20 cellular contexts compared by ENCODE assay signal in genomic region chr16:70726869-70727494, GRCh38. TPM values are rescaled to one million over a fixed set of nuclear protein-coding genes. Genes with fewer than 3 reads are reported as not detected.
DNase-seq lines count a peak whose midpoint lies in the region; ATAC-seq, FAIRE-seq and TF ChIP-seq lines count a peak whose summit lies in the region.
"Had no signal": no experiment of that assay in that cellular context is flagged by ENCODE, and none has a peak within 500 bp of the region (broad histone marks: within the 10 kb centered on the region; RNA-seq: fewer than 3 reads in every experiment).

No MANE protein-coding gene starts in this region.

- in situ Hi-C loops in HepG2 (cut with HindIII; ENCODE audit: extremely low pct_ligation_motif_present, low pct_unique_long_range_greater_than_20kb): loop anchor here (5.0 kb wide), 1 partner anchor 40 kb away; the partner anchor contains the start of gene MTSS2

- H3K36me3 Mint-ChIP-seq in endodermal cell (ENCODE audit: low read depth): peaks cover 23% of the 10 kb centered on the region
- peaks cover 4% of the 10 kb centered on the region for H3K36me3 Mint-ChIP-seq in WTC11

- H3K36me3 ChIP-seq in endodermal cell (ENCODE audit: control insufficient read depth, insufficient read depth, low read length) (no peaks in the 10 kb centered on the region), HepG2 (replicated peaks in 1 of 2; ENCODE audit: control insufficient read depth in 1 of 2, insufficient read depth in 2 of 2, low read length in 2 of 2) (peaks cover 14 to 17% of the 10 kb centered on the region in 2 experiments; a peak in 4 of 5 replicates), sigmoid colon (peaks cover 0 to 8% (median 4%) of the 10 kb centered on the region in 4 donors), SK-N-SH (replicated peaks in 1 of 2; ENCODE audit: control insufficient read depth in 1 of 2, insufficient read depth in 2 of 2, low read length in 1 of 2) (peaks cover 0 to 12% of the 10 kb centered on the region in 2 experiments), OCI-LY7 (ENCODE audit: insufficient read depth, low read length) (peaks cover 30% of the 10 kb centered on the region; the same call in 1 of the 2 replicates)

- H3K4me1 ChIP-seq in endodermal cell (ENCODE audit: control insufficient read depth, insufficient read depth, low read length): no peaks in the 10 kb centered on the region
- peaks cover 45% of the 10 kb centered on the region for H3K4me1 ChIP-seq in HepG2 (ENCODE audit: insufficient read depth, low read length)
- peaks cover 0 to 53% (median 36%) of the 10 kb centered on the region in 4 donors for H3K4me1 ChIP-seq in sigmoid colon
- H3K4me1 ChIP-seq in SK-N-SH (ENCODE audit: control insufficient read depth in 1 of 2, insufficient read depth in 2 of 2, low read depth in 1 of 2, low read length in 1 of 2): peaks cover 0 to 34% of the 10 kb centered on the region in 2 experiments; a peak in 1 of 4 replicates
- no peaks in the 10 kb centered on the region for H3K4me1 ChIP-seq in OCI-LY7 (ENCODE audit: insufficient read depth, low read length, poor library complexity, severe bottlenecking)
- H3K4me1 ChIP-seq: A549 had no signal

- no TSS peak for BruUV-seq in HepG2 (replicated peaks; lab: Mats Ljungman, UMichigan)
- no TSS peak for BruUV-seq in OCI-LY7 (replicated peaks; lab: Mats Ljungman, UMichigan)

- TF ChIP-seq POLR2A in HepG2 (IDR thresholded peaks at IDR 0.05; ENCODE audit: insufficient read depth in 1 of 2, low read depth in 2 of 2, low read length in 2 of 2): no peak
- no peak for TF ChIP-seq POLR2A in sigmoid colon (IDR thresholded peaks at IDR 0.05)

- no peak for FAIRE-seq in HepG2 (lab: Jason Lieb, UNC)
- FAIRE-seq: A549, colon, islet of Langerhans had no signal

- H3K4me1 Mint-ChIP-seq in endodermal cell (no peaks in the 10 kb centered on the region), WTC11 (peaks cover 4% of the 10 kb centered on the region)
- H3K4me1 Mint-ChIP-seq: activated naive CD8-positive, alpha-beta T cell treated with anti-CD3 and anti-CD28 coated beads, Interleukin-2, amount 50 U/mL, for 24 hours had no signal

- no peak overlapping the region for H3K27ac Mint-ChIP-seq in endodermal cell
- H3K27ac Mint-ChIP-seq in WTC11: no peak overlapping the region
- H3K27ac Mint-ChIP-seq: activated naive CD8-positive, alpha-beta T cell treated with anti-CD3 and anti-CD28 coated beads, Interleukin-2, amount 50 U/mL, for 24 hours had no signal

- H3K9me3 ChIP-seq in endodermal cell (ENCODE audit: control insufficient read depth, low read length) (no peaks in the 10 kb centered on the region), HepG2 (ENCODE audit: low read length) (no peaks in the 10 kb centered on the region), sigmoid colon (no peaks in the 10 kb centered on the region), SK-N-SH (no peaks in the 10 kb centered on the region), OCI-LY7 (ENCODE audit: low read length) (no peaks in the 10 kb centered on the region)
- H3K9me3 ChIP-seq: A549, mucosa of descending colon had no signal

- DNase-seq in HL-60 (ENCODE audit: low read depth in 1 of 2, low spot score in 1 of 2) (no peak), endodermal cell (no peak), HepG2 (ENCODE audit: low spot score) (no peak), sigmoid colon (peak; percentile 88), SK-N-SH (no peak), OCI-LY7 (ENCODE audit: low spot score) (no peak), WTC11 (ENCODE audit: low spot score) (no peak)
- DNase-seq: activated CD4-positive, alpha-beta T cell treated with anti-CD3 and anti-CD28 coated beads for 4 hours; activated naive CD8-positive, alpha-beta T cell treated with anti-CD3 and anti-CD28 coated beads, Interleukin-2, amount 50 U/mL, for 24 hours; activated T-cell treated with anti-CD3 and anti-CD28 coated beads, Interleukin-2, amount 50 U/mL, for 4 hours; DMS53; mucosa of descending colon; NCI-H1417 treated with DMSO at 0.1 percent for 48 hours; NCI-H2227 treated with DMSO at 0.1 percent for 48 hours had no signal

- H3K27ac ChIP-seq in HL-60 (replicated peaks) (peak overlapping the region; percentile 73; the same call in 1 of the 2 replicates), endodermal cell (ENCODE audit: low read depth, low read length) (peak overlapping the region; percentile 88), HepG2 (ENCODE audit: extremely low read length, insufficient read depth, low read length) (peak overlapping the region; percentile 99), sigmoid colon (peak overlapping the region; percentile 80 to 97 (median 88)), SK-N-SH (ENCODE audit: low read depth in 2 of 2, low read length in 1 of 2) (no peak overlapping the region; a peak in 1 of 4 replicates), OCI-LY7 (ENCODE audit: low read depth, low read length, poor library complexity, severe bottlenecking) (no peak overlapping the region)
- H3K27ac ChIP-seq: A549, C4-2B, epithelial cell of prostate had no signal

- H3K9ac ChIP-seq in endodermal cell (ENCODE audit: extremely low read depth, low read length, poor library complexity, severe bottlenecking) (no peak overlapping the region), HepG2 (ENCODE audit: insufficient read depth, low read depth, low read length) (peak overlapping the region; percentile 98), SK-N-SH (no peak overlapping the region)

- TF ChIP-seq RAD21 in HepG2 (CRISPR knock-in tag; IDR thresholded peaks at IDR 0.05): no peak
- TF ChIP-seq RAD21 in SK-N-SH (IDR thresholded peaks at IDR 0.05; ENCODE audit: low read length): no peak

- no peaks in the 10 kb centered on the region for H3K9me2 ChIP-seq in SK-N-SH
- H3K9me2 ChIP-seq in OCI-LY7 (ENCODE audit: insufficient read depth, low read length): no peaks in the 10 kb centered on the region

- H3K4me3 ChIP-seq in HL-60 (replicated peaks; ENCODE audit: insufficient read depth, low read length) (no peak overlapping the region), endodermal cell (ENCODE audit: low read length) (no peak overlapping the region), HepG2 (replicated peaks in 1 of 3; ENCODE audit: insufficient read depth in 1 of 3, low read depth in 2 of 3, low read length in 3 of 3) (no peak overlapping the region), sigmoid colon (no peak overlapping the region), SK-N-SH (ENCODE audit: low read depth in 2 of 2, low read length in 1 of 2) (no peak overlapping the region), OCI-LY7 (ENCODE audit: low read depth, low read length, poor library complexity, severe bottlenecking) (no peak overlapping the region)
- H3K4me3 ChIP-seq: A549, mucosa of descending colon had no signal

- 95 to 96% methylated on average over 8 to 13 of the region's 16 CpGs for WGBS in endodermal cell (ENCODE audit: insufficient coverage in 1 of 2, insufficient read length in 1 of 2), 2 experiments
- 95% methylated on average over 16 of the region's 16 CpGs for WGBS in HepG2 (ENCODE audit: low lambda C conversion rate)
- WGBS in sigmoid colon, 2 donors: 81 to 87% methylated on average over 16 of the region's 16 CpGs
- 96% methylated on average over 16 of the region's 16 CpGs for WGBS in SK-N-SH (ENCODE audit: low lambda C conversion rate)

- CTCF ChIA-PET in HepG2 (lab: Yijun Ruan, JAX; ENCODE audit: low intra/inter-chr PET ratio, low total read pairs): no interaction called here
- CTCF ChIA-PET in SK-N-SH (lab: Yijun Ruan, JAX): interaction anchor here (1.3 to 2.4 kb wide), 4 partner anchors 8 to 43 kb away, joined by 4 to 8 read pairs (median 6); no protein-coding TSS in a partner anchor
- CTCF ChIA-PET in OCI-LY7 (lab: Charles Lee; ENCODE audit: unreplicated experiment): no interaction called here
- CTCF ChIA-PET in WTC11 (lab: Charles Lee): interaction anchor here (0.7 to 2.6 kb wide), 4 partner anchors 12 to 47 kb away, joined by 3 to 10 read pairs (median 6); no protein-coding TSS in a partner anchor

- no peak overlapping the region for H3K4me3 Mint-ChIP-seq in endodermal cell
- H3K4me3 Mint-ChIP-seq in WTC11: no peak overlapping the region
- H3K4me3 Mint-ChIP-seq: activated naive CD8-positive, alpha-beta T cell treated with anti-CD3 and anti-CD28 coated beads, Interleukin-2, amount 50 U/mL, for 24 hours; activated T-cell treated with anti-CD3 and anti-CD28 coated beads, Interleukin-2, amount 50 U/mL, for 4 hours had no signal

- H4K20me1 ChIP-seq in HepG2 (ENCODE audit: insufficient read depth, low read length) (no peaks in the 10 kb centered on the region), SK-N-SH (ENCODE audit: insufficient read depth) (no peaks in the 10 kb centered on the region), OCI-LY7 (ENCODE audit: insufficient read depth, low read length) (no peaks in the 10 kb centered on the region)

- no peak for TF ChIP-seq EP300 in HepG2 (IDR thresholded peaks at IDR 0.05; ENCODE audit: low read depth in 2 of 2, low read length in 2 of 2)
- no peak for TF ChIP-seq EP300 in HepG2 (CRISPR knock-in tag; IDR thresholded peaks at IDR 0.05; ENCODE audit: borderline replicate concordance)
- TF ChIP-seq EP300 in sigmoid colon (IDR thresholded peaks at IDR 0.05): no peak
- no peak for TF ChIP-seq EP300 in SK-N-SH (IDR thresholded peaks at IDR 0.05; ENCODE audit: borderline replicate concordance in 1 of 2, low read depth in 1 of 2, low read length in 1 of 2)

- ATAC-seq in HepG2 (no peak), HG03565 (IDR thresholded peaks at IDR 0.05; ENCODE audit: unreplicated experiment) (no peak), WTC11 (no peak)
- ATAC-seq: A549; activated naive CD8-positive, alpha-beta T cell treated with anti-CD3 and anti-CD28 coated beads, Interleukin-2, amount 50 U/mL, for 24 hours; activated T-cell treated with anti-CD3 and anti-CD28 coated beads, Interleukin-2, amount 50 U/mL, for 4 hours had no signal

- intact Hi-C loops in HepG2 (cut with micrococcal nuclease; ENCODE audit: unreplicated experiment): loop anchor here (5.0 kb wide), 1 partner anchor 890 kb away; no protein-coding TSS in a partner anchor
- intact Hi-C loops in sigmoid colon (cut with DNase I): no loop called here
- intact Hi-C loops in OCI-LY7 (cut with micrococcal nuclease; ENCODE audit: unreplicated experiment): no loop called here

- peaks cover 11% of the 10 kb centered on the region for H3K79me2 ChIP-seq in HepG2 (ENCODE audit: insufficient read depth, low read length)
- no peaks in the 10 kb centered on the region for H3K79me2 ChIP-seq in SK-N-SH (ENCODE audit: insufficient read depth)
- no peaks in the 10 kb centered on the region for H3K79me2 ChIP-seq in OCI-LY7 (ENCODE audit: insufficient read depth, low read depth, low read length)

- TF ChIP-seq CTCF in HL-60 (IDR thresholded peaks at IDR 0.05; ENCODE audit: insufficient read depth, low read length) (no peak), endodermal cell (conservative IDR thresholded peaks at IDR 0.05) (no peak), HepG2 (CRISPR knock-in tag; IDR thresholded peaks at IDR 0.05) (no peak), sigmoid colon (IDR thresholded peaks at IDR 0.05) (no peak), SK-N-SH (IDR thresholded peaks at IDR 0.05) (no peak), OCI-LY7 (conservative IDR thresholded peaks at IDR 0.05; ENCODE audit: low read length) (no peak), WTC11 (IDR thresholded peaks at IDR 0.05) (no peak)

- H3K27me3 ChIP-seq in HL-60 (ENCODE audit: insufficient read depth, poor library complexity, severe bottlenecking): no peaks in the 10 kb centered on the region
- H3K27me3 ChIP-seq in endodermal cell (ENCODE audit: control insufficient read depth, insufficient read depth, low read length, poor library complexity, severe bottlenecking): no peaks in the 10 kb centered on the region
- no peaks in the 10 kb centered on the region for H3K27me3 ChIP-seq in HepG2 (ENCODE audit: control insufficient read depth in 1 of 2, insufficient read depth in 2 of 2, low read length in 2 of 2)
- no peaks in the 10 kb centered on the region for H3K27me3 ChIP-seq in sigmoid colon
- no peaks in the 10 kb centered on the region for H3K27me3 ChIP-seq in SK-N-SH (ENCODE audit: insufficient read depth)

- POLR2A ChIA-PET in HepG2 (lab: Yijun Ruan, JAX) (interaction anchor here (1.1 to 10.2 kb wide), 5 partner anchors 14 to 70 kb away, joined by 3 to 536 read pairs (median 134); partner anchors contain the start of gene MTSS2), SK-N-SH (lab: Yijun Ruan, JAX) (interaction anchor here (1.5 kb wide), 1 partner anchor 10 kb away, joined by 5 read pairs; no protein-coding TSS in a partner anchor), OCI-LY7 (lab: Charles Lee) (no interaction called here), WTC11 (lab: Charles Lee) (no interaction called here)

- no peak overlapping the region for H3K4me2 ChIP-seq in HepG2 (ENCODE audit: low read depth, low read length)
- H3K4me2 ChIP-seq in SK-N-SH: no peak overlapping the region
- no peak overlapping the region for H3K4me2 ChIP-seq in OCI-LY7 (ENCODE audit: low read length)
- H3K4me2 ChIP-seq: A549 had no signal

- no peaks in the 10 kb centered on the region for H3K9me3 Mint-ChIP-seq in endodermal cell
- H3K9me3 Mint-ChIP-seq in WTC11: no peaks in the 10 kb centered on the region
- H3K9me3 Mint-ChIP-seq: activated naive CD8-positive, alpha-beta T cell treated with anti-CD3 and anti-CD28 coated beads, Interleukin-2, amount 50 U/mL, for 24 hours; activated T-cell treated with anti-CD3 and anti-CD28 coated beads, Interleukin-2, amount 50 U/mL, for 4 hours had no signal

- H3K27me3 Mint-ChIP-seq in endodermal cell (ENCODE audit: insufficient read depth) (no peaks in the 10 kb centered on the region), WTC11 (ENCODE audit: low read depth) (no peaks in the 10 kb centered on the region)
- H3K27me3 Mint-ChIP-seq: activated naive CD8-positive, alpha-beta T cell treated with anti-CD3 and anti-CD28 coated beads, Interleukin-2, amount 50 U/mL, for 24 hours had no signal

- H2AFZ ChIP-seq in HepG2 (ENCODE audit: low read length): no peak overlapping the region
- H2AFZ ChIP-seq in SK-N-SH (ENCODE audit: low read depth): no peak overlapping the region
- no peak overlapping the region for H2AFZ ChIP-seq in OCI-LY7 (ENCODE audit: low read length)

- no peaks in the 10 kb centered on the region for H3F3A ChIP-seq in SK-N-SH (replicated peaks; ENCODE audit: insufficient read depth)

RNA-seq across cellular contexts. Expression of gene MTSS2, which starts 41.1 kb away (rescaled TPM):
- total RNA-seq in endodermal cell: 10 to 100 TPM; 23.4 to 24.0 TPM
- 86.6 TPM for polyA plus RNA-seq in endodermal cell (2013, experiment 1 of 2)
- polyA plus RNA-seq in endodermal cell (2013, experiment 2 of 2): 67.0 TPM
- total RNA-seq in HepG2 (2016; rRNA removed; fragmentation: Illumina TruSeq; extraction: Trizol): 84.6 and 132 TPM in 2 replicates
- total RNA-seq in HepG2 (2016; cell fraction: cytosol; rRNA removed; fragmentation: Illumina TruSeq; extraction: Trizol; ENCODE audit: low read depth): 43.5 and 50.3 TPM in 2 replicates
- total RNA-seq in HepG2 (2016; cell fraction: insoluble cytoplasmic fraction; rRNA removed; fragmentation: Illumina TruSeq; extraction: Trizol): 77.0 and 127 TPM in 2 replicates
- 144 and 145 TPM in 2 replicates for total RNA-seq in HepG2 (2016; cell fraction: membrane; rRNA removed; fragmentation: Illumina TruSeq; extraction: Trizol)
- total RNA-seq in HepG2 (2016; cell fraction: nucleus; rRNA removed; fragmentation: Illumina TruSeq; extraction: Trizol): 105 and 134 TPM in 2 replicates
- 242 and 284 TPM in 2 replicates for polyA plus RNA-seq in HepG2 (2011; rRNA removed)
- 101 and 160 TPM in 2 replicates for polyA plus RNA-seq in HepG2 (2011; cell fraction: cytosol; rRNA removed)
- 555 and 802 TPM in 2 replicates for polyA plus RNA-seq in HepG2 (2011; cell fraction: nucleus; rRNA removed)
- polyA plus RNA-seq in HepG2 (2012): 157 and 253 TPM in 2 replicates
- polyA plus RNA-seq in HepG2 (2016; cell fraction: cytosol; fragmentation: Illumina TruSeq; extraction: Trizol; ENCODE audit: low read depth): 47.6 and 47.9 TPM in 2 replicates
- 136 and 193 TPM in 2 replicates for polyA plus RNA-seq in HepG2 (2016; cell fraction: insoluble cytoplasmic fraction; fragmentation: Illumina TruSeq; extraction: Trizol; ENCODE audit: low read depth)
- 144 and 154 TPM in 2 replicates for polyA plus RNA-seq in HepG2 (2016; cell fraction: membrane; fragmentation: Illumina TruSeq; extraction: Trizol; ENCODE audit: low read depth)
- 467 and 522 TPM in 2 replicates for polyA plus RNA-seq in HepG2 (2016; cell fraction: nucleus; fragmentation: Illumina TruSeq; extraction: Trizol; ENCODE audit: insufficient read depth, low read depth)
- polyA minus RNA-seq in HepG2 (2011; rRNA and poly(A)+ RNA removed; ENCODE audit: low replicate concordance): 24.5 and 186 TPM in 2 replicates
- 155 and 166 TPM in 2 replicates for polyA minus RNA-seq in HepG2 (2011; cell fraction: cytosol; rRNA and poly(A)+ RNA removed)
- polyA minus RNA-seq in HepG2 (2011; cell fraction: nucleus; rRNA and poly(A)+ RNA removed): 97.5 and 127 TPM in 2 replicates
- total RNA-seq in sigmoid colon: 10 to 100 TPM; 36.4 to 100.0 (median 60.7) TPM
- 10 to 100 TPM in 2 of 3 donors, 1 to 10 TPM in 1; 5.4 to 28.2 (median 10.9) TPM for polyA plus RNA-seq in sigmoid colon
- 41.3 and 54.1 TPM in 2 replicates for polyA plus RNA-seq in SK-N-SH (2012; rRNA removed)
- 25.3 and 37.7 TPM in 2 replicates for polyA plus RNA-seq in SK-N-SH (2012; cell fraction: cytosol; rRNA removed)
- polyA plus RNA-seq in SK-N-SH (2012; cell fraction: nucleus; rRNA removed): 114 and 150 TPM in 2 replicates
- total RNA-seq in OCI-LY7 (2014; rRNA removed; shearing (Covaris generic)): 0.05 and 0.19 TPM in 2 replicates
- total RNA-seq in OCI-LY7 (2022): 0.17 and 0.33 TPM in 2 replicates
- 28.3 to 34.9 TPM (median 31.2 TPM) in 3 replicates for total RNA-seq in WTC11 (2021)

Comparison
In these comparisons a context has a peak if more than half of its experiments do, and no peak if none do; other contexts are left out.
1. H3K27ac ChIP-seq: peak in HL-60 (single experiment), endodermal cell (single experiment), HepG2 (single experiment) and sigmoid colon (4 of 4); none in SK-N-SH (0 of 2) and OCI-LY7 (single experiment).
2. RNA of gene MTSS2, which starts 41.1 kb away (total RNA-seq): 43.5 to 145 TPM in HepG2, 36.4 to 100.0 TPM in sigmoid colon, 28.3 to 34.9 TPM in WTC11 and 23.4 to 24.0 TPM in endodermal cell; 0.05 to 0.33 TPM in OCI-LY7; every median in the first group is over 10 times any median in the second.
3. CTCF ChIA-PET loops: an anchor here in SK-N-SH (1.3 to 2.4 kb wide) and WTC11 (0.7 to 2.6 kb wide); none called in HepG2 and OCI-LY7.
4. POLR2A ChIA-PET loops: an anchor here in HepG2 (1.1 to 10.2 kb wide) and SK-N-SH (1.5 kb wide); none called in OCI-LY7 and WTC11.